Comparison of ENCODE assay signal across 1 cellular context in genomic region chr1:8867878-8868567, GRCh38.
TF ChIP-seq lines count a peak whose summit lies in the region.

No MANE protein-coding gene starts in this region.

TF ChIP-seq in A549, 52 proteins besides CTCF, POLR2A, EP300 and RAD21:
- TF ChIP-seq JUN (IDR thresholded peaks at IDR 0.05) (no peak), HDAC2 (IDR thresholded peaks at IDR 0.05) (no peak), CHD4 (IDR thresholded peaks at IDR 0.05; ENCODE audit: borderline replicate concordance) (no peak), FOSL2 (IDR thresholded peaks at IDR 0.05) (no peak), FOSL2 (CRISPR knock-in tag; IDR thresholded peaks at IDR 0.05) (no peak), POLR2AphosphoS2 (conservative IDR thresholded peaks at IDR 0.05; ENCODE audit: low read length) (peak; percentile 88; the same call in 1 of the 2 replicates), GATA3 (IDR thresholded peaks at IDR 0.05; ENCODE audit: borderline replicate concordance) (0 out of 2 replicates have a peak, but pooled peaks have one; percentile 16), EHF (CRISPR knock-in tag; IDR thresholded peaks at IDR 0.05) (no peak), REST (IDR thresholded peaks at IDR 0.05) (no peak), TP53 (CRISPR knock-in tag; IDR thresholded peaks at IDR 0.05) (no peak), RARB (CRISPR knock-in tag; IDR thresholded peaks at IDR 0.05) (peak; percentile 61; the same call in 1 of the 2 replicates), RFX5 (IDR thresholded peaks at IDR 0.05) (no peak), HOXA7 (CRISPR knock-in tag; IDR thresholded peaks at IDR 0.05) (peak; percentile 29; the same call in 1 of the 2 replicates)
- TF ChIP-seq, protein P1, sequence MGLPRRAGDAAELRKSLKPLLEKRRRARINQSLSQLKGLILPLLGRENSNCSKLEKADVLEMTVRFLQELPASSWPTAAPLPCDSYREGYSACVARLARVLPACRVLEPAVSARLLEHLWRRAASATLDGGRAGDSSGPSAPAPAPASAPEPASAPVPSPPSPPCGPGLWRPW (IDR thresholded peaks at IDR 0.05): no peak
TF ChIP-seq in A549: peak in this region for 4.
